35 cellular contexts compared by ENCODE assay signal in the genomic region with DNA sequence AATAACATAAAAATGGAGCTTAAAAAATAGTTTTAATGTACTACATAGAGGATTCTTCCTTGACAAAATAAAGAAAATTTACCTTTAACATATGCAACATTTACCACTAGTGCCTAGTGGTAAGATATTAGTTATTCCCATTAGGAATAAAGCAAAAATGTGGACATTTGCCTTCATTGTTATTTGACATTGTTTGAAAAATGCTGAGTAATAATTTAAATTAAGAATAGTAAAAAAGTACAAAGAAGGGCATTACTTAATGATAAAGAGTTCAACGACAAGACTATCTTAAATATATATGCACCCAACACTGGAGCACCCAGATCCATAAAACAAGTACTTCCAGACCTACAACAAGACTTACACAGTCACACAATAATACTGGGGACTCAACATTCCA.
"Had no signal": no experiment of that assay in that cellular context is flagged by ENCODE, and none has a peak within 500 bp of the region (broad histone marks: within the 10 kb centered on the region; RNA-seq: fewer than 3 reads in every experiment).

No MANE protein-coding gene starts in this region.

- H3K9me3 ChIP-seq: MG63 had no signal

- H3K36me3 ChIP-seq: MG63 had no signal

- H3K4me3 ChIP-seq: MG63 had no signal

- DNase-seq: Karpas-422, MG63, MM.1S, MV-4-11, NCI-H1048, NCI-H1092, NCI-H1092 treated with DMSO at 0.1 percent for 48 hours, NCI-H1105, NCI-H1105 treated with DMSO at 0.1 percent for 48 hours, NCI-H1417, NCI-H1417 treated with DMSO at 0.1 percent for 48 hours, NCI-H1436, NCI-H1436 treated with DMSO at 0.1 percent for 48 hours, NCI-H146, NCI-H1694, NCI-H1694 treated with DMSO at 0.1 percent for 48 hours, NCI-H187, NCI-H187 treated with DMSO at 0.1 percent for 48 hours, NCI-H1930, NCI-H2029, NCI-H2029 treated with DMSO at 0.1 percent for 48 hours, NCI-H2081, NCI-H2081 treated with DMSO at 0.1 percent for 48 hours, NCI-H2107, NCI-H2171, NCI-H2171 treated with DMSO at 0.1 percent for 48 hours, NCI-H2227 treated with DMSO at 0.1 percent for 48 hours, NCI-H226, NCI-H345, NCI-H446, NCI-H446 treated with DMSO at 0.1 percent for 48 hours, NCI-H510A, NCI-H510A treated with DMSO at 0.1 percent for 48 hours, NCI-H524, NCI-H524 treated with DMSO at 0.1 percent for 48 hours had no signal
